In the genomic region with DNA sequence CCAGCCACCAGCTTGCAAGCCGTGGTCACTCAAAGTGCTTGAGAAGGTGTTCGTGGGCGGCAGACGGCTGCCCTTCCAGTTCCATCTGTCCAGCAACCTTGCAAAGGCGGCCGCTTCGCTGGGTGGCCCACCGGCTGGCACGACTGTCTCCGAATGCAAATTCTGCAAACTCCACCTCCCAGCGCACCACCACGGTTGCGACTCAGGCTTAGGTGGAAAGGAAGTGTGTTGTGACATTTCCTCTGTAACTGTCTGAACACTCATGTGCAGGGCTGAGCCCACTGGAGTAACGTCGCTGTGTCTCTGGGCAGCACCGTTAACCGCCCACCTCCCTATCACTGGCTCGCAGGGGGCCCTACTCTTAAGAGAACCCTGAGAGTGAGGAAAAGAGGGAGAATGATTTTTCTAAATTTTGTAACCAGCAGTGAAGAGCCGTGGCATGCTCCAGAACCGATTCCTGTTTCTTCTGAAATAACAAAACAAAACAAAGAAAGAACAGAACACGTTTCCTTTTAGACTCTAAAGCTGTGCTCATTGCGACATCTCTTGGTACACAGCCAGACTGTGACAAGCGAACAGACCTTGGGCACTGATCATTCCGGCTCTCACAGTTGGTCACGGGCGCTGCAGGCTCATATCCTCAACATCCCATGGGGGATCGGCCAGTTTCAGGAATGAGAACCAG, we compare ENCODE assay signal across 9 cellular contexts. TPM values are rescaled to one million over a fixed set of nuclear protein-coding genes. Genes with fewer than 3 reads are reported as not detected.
DNase-seq lines count a peak whose midpoint lies in the region; ATAC-seq and FAIRE-seq lines count a peak whose summit lies in the region.
"Had no signal": no experiment of that assay in that cellular context is flagged by ENCODE, and none has a peak within 500 bp of the region (broad histone marks: within the 10 kb centered on the region; RNA-seq: fewer than 3 reads in every experiment).

Gene P2RY8, minus strand, starts transcription at position 155 of the 685 bp plus-strand sequence. CDS start 70,627 bp downstream, outside the sequence.

- H3K4me3 Mint-ChIP-seq in T-helper 1 cell treated with Interleukin-12 subunit alpha and Interleukin-12 subunit beta and Interleukin-4 antibody, amounts not matched to agents 30 μg/mL and 1 μg/mL, for 36 hours: peak within 1 kb of the TSS; percentile 94
- H3K4me3 Mint-ChIP-seq in activated naive CD8-positive, alpha-beta T cell treated with anti-CD3 and anti-CD28 coated beads, Interleukin-2, amount 50 U/mL, for 24 hours: peak within 1 kb of the TSS; percentile 87

- DNase-seq in DMS53 treated with DMSO at 0.1 percent for 48 hours (lab: John Stamatoyannopoulos, UW; ENCODE audit: unreplicated experiment): peak; percentile 5
- DNase-seq in activated naive CD8-positive, alpha-beta T cell treated with anti-CD3 and anti-CD28 coated beads, Interleukin-2, amount 50 U/mL, for 24 hours: peak; percentile 79
- peak; percentile 88 for DNase-seq in mesenteric fat pad (ENCODE audit: low spot score)
- DNase-seq in stimulated activated naive CD4-positive, alpha-beta T cell treated with Interleukin-2 at 50 U/mL for 16 hours (lab: John Stamatoyannopoulos, UW): peak; percentile 81
- no peak for DNase-seq in frontal cortex (ENCODE audit: low spot score in 2 of 2)

- peak within 1 kb of the TSS; percentile 99 for H3K27ac Mint-ChIP-seq in T-helper 1 cell treated with Interleukin-12 subunit alpha and Interleukin-12 subunit beta and Interleukin-4 antibody, amounts not matched to agents 30 μg/mL and 1 μg/mL, for 36 hours
- H3K27ac Mint-ChIP-seq in activated naive CD8-positive, alpha-beta T cell treated with anti-CD3 and anti-CD28 coated beads, Interleukin-2, amount 50 U/mL, for 24 hours: peak within 1 kb of the TSS; percentile 98

- H3K27me3 Mint-ChIP-seq in T-helper 1 cell treated with Interleukin-12 subunit alpha and Interleukin-12 subunit beta and Interleukin-4 antibody, amounts not matched to agents 30 μg/mL and 1 μg/mL, for 36 hours (ENCODE audit: low read depth): no peaks in the 10 kb centered on the region
- H3K27me3 Mint-ChIP-seq in activated naive CD8-positive, alpha-beta T cell treated with anti-CD3 and anti-CD28 coated beads, Interleukin-2, amount 50 U/mL, for 24 hours: no peaks in the 10 kb centered on the region

- peak; percentile 61 for ATAC-seq in GM19452 (IDR thresholded peaks at IDR 0.05; ENCODE audit: unreplicated experiment)
- peak; percentile 40 for ATAC-seq in HG03558 (IDR thresholded peaks at IDR 0.05; ENCODE audit: extremely low read depth, unreplicated experiment)
- ATAC-seq in activated naive CD8-positive, alpha-beta T cell treated with anti-CD3 and anti-CD28 coated beads, Interleukin-2, amount 50 U/mL, for 24 hours: peak; percentile 84

- H3K4me1 Mint-ChIP-seq in T-helper 1 cell treated with Interleukin-12 subunit alpha and Interleukin-12 subunit beta and Interleukin-4 antibody, amounts not matched to agents 30 μg/mL and 1 μg/mL, for 36 hours (ENCODE audit: low read depth): peaks cover 13% of the 10 kb centered on the region
- peaks cover 42% of the 10 kb centered on the region for H3K4me1 Mint-ChIP-seq in activated naive CD8-positive, alpha-beta T cell treated with anti-CD3 and anti-CD28 coated beads, Interleukin-2, amount 50 U/mL, for 24 hours

- peaks cover 19% of the 10 kb centered on the region for H3K36me3 Mint-ChIP-seq in T-helper 1 cell treated with Interleukin-12 subunit alpha and Interleukin-12 subunit beta and Interleukin-4 antibody, amounts not matched to agents 30 μg/mL and 1 μg/mL, for 36 hours (ENCODE audit: low read depth)
- peaks cover 2% of the 10 kb centered on the region for H3K36me3 Mint-ChIP-seq in activated naive CD8-positive, alpha-beta T cell treated with anti-CD3 and anti-CD28 coated beads, Interleukin-2, amount 50 U/mL, for 24 hours (ENCODE audit: low read depth)

- no peak for FAIRE-seq in frontal cortex (lab: Jason Lieb, UNC)
- FAIRE-seq: TTC549 had no signal

- H3K9me3 Mint-ChIP-seq in T-helper 1 cell treated with Interleukin-12 subunit alpha and Interleukin-12 subunit beta and Interleukin-4 antibody, amounts not matched to agents 30 μg/mL and 1 μg/mL, for 36 hours: no peaks in the 10 kb centered on the region
- no peaks in the 10 kb centered on the region for H3K9me3 Mint-ChIP-seq in activated naive CD8-positive, alpha-beta T cell treated with anti-CD3 and anti-CD28 coated beads, Interleukin-2, amount 50 U/mL, for 24 hours

RNA-seq across cellular contexts. Expression of gene P2RY8, which starts in this region (rescaled TPM):
- total RNA-seq in mesenteric fat pad (2.5 TPM), frontal cortex (under 0.01 TPM)

Comparison
In these comparisons a context has a peak if more than half of its experiments do, and no peak if none do; other contexts are left out.
1. DNase-seq: peak in DMS53 treated with DMSO at 0.1 percent for 48 hours (single experiment), activated naive CD8-positive, alpha-beta T cell treated with anti-CD3 and anti-CD28 coated beads, Interleukin-2, amount 50 U/mL, for 24 hours (single experiment), mesenteric fat pad (single experiment) and stimulated activated naive CD4-positive, alpha-beta T cell treated with Interleukin-2 at 50 U/mL for 16 hours (single experiment); none in frontal cortex (0 of 2).
2. Peak in every context shown above with its lines, with median percentiles within 50 percentile points of each other: ATAC-seq.